In genomic region chr22:44440224-44441160, GRCh38 we compare ENCODE assay signal across 15 cellular contexts. TPM values are rescaled to one million over a fixed set of nuclear protein-coding genes. Genes with fewer than 3 reads are reported as not detected.
DNase-seq lines count a peak whose midpoint lies in the region; ATAC-seq and TF ChIP-seq lines count a peak whose summit lies in the region.
"Had no signal": no experiment of that assay in that cellular context is flagged by ENCODE, and none has a peak within 500 bp of the region (broad histone marks: within the 10 kb centered on the region; RNA-seq: fewer than 3 reads in every experiment).

No MANE protein-coding gene starts in this region.

- WGBS in spleen, 5 donors, result 86 to 94% (median 88%) methylated on average over 9 to 19 of the region's 19 CpGs

- no peaks in the 10 kb centered on the region for H3K27me3 Mint-ChIP-seq in neural crest cell (ENCODE audit: low read depth)

- no peak overlapping the region for H3K4me3 Mint-ChIP-seq in neural crest cell
- H3K4me3 Mint-ChIP-seq: H9 had no signal

- no peaks in the 10 kb centered on the region for H3K27me3 ChIP-seq in spleen (replicated peaks in 1 of 7)
- H3K27me3 ChIP-seq in brain microvascular endothelial cell (replicated peaks), result no peaks in the 10 kb centered on the region
- H3K27me3 ChIP-seq: SJSA1 had no signal

- H3K4me1 ChIP-seq in spleen, result peaks cover 6 to 35% (median 14%) of the 10 kb centered on the region in 6 donors

- peak; percentile 51 for DNase-seq in activated effector memory CD4-positive, alpha-beta T cell treated with anti-CD3 and anti-CD28 coated beads, Interleukin-2, amount 50 U/mL, for 16 hours
- DNase-seq in activated effector memory CD4-positive, alpha-beta T cell treated with Interleukin-2 at 50 U/mL for 16 hours, result no peak
- DNase-seq in ecto neural progenitor cell (ENCODE audit: low spot score) (peak; percentile 74), neural crest cell (ENCODE audit: low read depth, low spot score) (no peak), spleen (peak; percentile 44), brain microvascular endothelial cell (no peak), cerebellum (ENCODE audit: low spot score) (no peak)
- DNase-seq: C1 segment of cervical spinal cord, DMS 273 treated with DMSO at 0.1 percent for 48 hours, H9, NCI-H2029, NCI-H2171, NCI-H446 had no signal

- peaks cover 6% of the 10 kb centered on the region for H3K4me1 Mint-ChIP-seq in neural crest cell

- intact Hi-C loops in spleen (cut with DNase I; ENCODE audit: low total_unique reads), result no loop called here

- TF ChIP-seq CTCF in neural crest cell (conservative IDR thresholded peaks at IDR 0.05), result no peak
- no peak for TF ChIP-seq CTCF in spleen (IDR thresholded peaks at IDR 0.05 in 8 of 11, conservative IDR thresholded peaks at IDR 0.05 in 3 of 11)
- TF ChIP-seq CTCF in brain microvascular endothelial cell (IDR thresholded peaks at IDR 0.05; ENCODE audit: low read depth, low read length, missing control alignments), result no peak

- no peaks in the 10 kb centered on the region for H3K36me3 Mint-ChIP-seq in neural crest cell (ENCODE audit: low read depth)

- H3K27ac ChIP-seq in spleen (no peak overlapping the region), brain microvascular endothelial cell (no peak overlapping the region)
- H3K27ac ChIP-seq: SJSA1 had no signal

- no peaks in the 10 kb centered on the region for H3K9me3 ChIP-seq in spleen
- H3K9me3 ChIP-seq: SJSA1 had no signal

- H3K36me3 ChIP-seq in spleen (no peaks in the 10 kb centered on the region), brain microvascular endothelial cell (replicated peaks) (no peaks in the 10 kb centered on the region)
- H3K36me3 ChIP-seq: SJSA1 had no signal

- in situ Hi-C loops in brain microvascular endothelial cell (cut with HindIII; ENCODE audit: low pct_ligation_motif_present, low sequenced_read_pairs), result no loop called here

- ATAC-seq in GM21529 (IDR thresholded peaks at IDR 0.05; ENCODE audit: unreplicated experiment), result no peak

- H3K4me3 ChIP-seq in spleen, result no peak overlapping the region
- H3K4me3 ChIP-seq in brain microvascular endothelial cell (ENCODE audit: low read depth, low read length), result no peak overlapping the region
- H3K4me3 ChIP-seq: SJSA1 had no signal

- no peak for TF ChIP-seq POLR2A in spleen (IDR thresholded peaks at IDR 0.05)

- H3K27ac Mint-ChIP-seq in neural crest cell (ENCODE audit: unreplicated experiment), result peak overlapping the region; percentile 35
- H3K27ac Mint-ChIP-seq: H9 had no signal

- H3K9me3 Mint-ChIP-seq in neural crest cell, result no peaks in the 10 kb centered on the region
- H3K9me3 Mint-ChIP-seq: H9 had no signal

RNA-seq across cellular contexts. Expression of gene RTL6, which starts 57.5 kb away (rescaled TPM):
- total RNA-seq in neural crest cell (45.0 and 45.6 TPM in 2 replicates), spleen (10 to 100 TPM; 12.9 to 20.5 (median 15.7) TPM), cerebellum (40.8 TPM)
- polyA plus RNA-seq in spleen, result 1 to 10 TPM; 1.9 to 5.8 (median 2.4) TPM

Comparison
In these comparisons a context has a peak if more than half of its experiments do, and no peak if none do; other contexts are left out.
1. DNase-seq: peak in activated effector memory CD4-positive, alpha-beta T cell treated with anti-CD3 and anti-CD28 coated beads, Interleukin-2, amount 50 U/mL, for 16 hours (single experiment), ecto neural progenitor cell (single experiment) and spleen (single experiment); none in activated effector memory CD4-positive, alpha-beta T cell treated with Interleukin-2 at 50 U/mL for 16 hours (single experiment), neural crest cell (single experiment), brain microvascular endothelial cell (single experiment) and cerebellum (single experiment).